17 cellular contexts compared by ENCODE assay signal in the genomic region with DNA sequence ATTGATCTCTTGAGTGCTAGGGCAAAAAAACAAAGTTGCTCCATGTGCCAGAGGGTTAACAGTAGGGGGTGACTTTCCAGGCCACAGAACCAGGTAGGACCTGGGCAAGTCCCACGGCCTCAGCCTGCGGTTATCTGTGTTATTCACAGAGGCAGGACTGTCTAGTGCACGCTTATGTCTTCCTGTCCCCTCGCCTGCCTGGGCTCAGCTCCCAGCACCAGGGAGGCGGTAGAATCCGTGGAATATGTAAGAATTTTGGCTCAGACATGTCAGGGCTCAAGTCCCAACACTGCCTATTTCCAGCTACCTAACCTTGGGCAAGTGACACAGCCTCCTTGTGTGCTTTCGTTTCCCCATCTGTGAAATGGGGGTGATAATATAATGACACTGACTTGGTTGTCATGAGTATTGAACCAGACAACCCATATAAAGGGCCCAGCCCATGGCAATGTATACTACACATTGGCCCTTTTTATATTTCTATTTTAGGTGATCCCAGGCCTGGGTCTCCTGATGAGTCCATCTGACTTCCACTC.
"Had no signal": no experiment of that assay in that cellular context is flagged by ENCODE, and none has a peak within 500 bp of the region (broad histone marks: within the 10 kb centered on the region; RNA-seq: fewer than 3 reads in every experiment).

No MANE protein-coding gene starts in this region.

- H2AFZ ChIP-seq: hepatocyte had no signal

- H3K36me3 ChIP-seq: brain microvascular endothelial cell, prostate gland, right lobe of liver, upper lobe of right lung had no signal

- H3K79me2 ChIP-seq: hepatocyte had no signal

- H3K27ac ChIP-seq: brain microvascular endothelial cell, hepatocyte, prostate gland, right lobe of liver, upper lobe of right lung had no signal

- DNase-seq: activated naive CD4-positive, alpha-beta T cell; activated naive CD8-positive, alpha-beta T cell treated with anti-CD3 and anti-CD28 coated beads, Interleukin-2, amount 10 ng/mL, durations not matched to agents 7 days and 5 days; activated T-cell treated with anti-CD3 and anti-CD28 coated beads for 4 hours; anterior cingulate cortex; brain microvascular endothelial cell; dermis blood vessel endothelial cell; erythroblast; islet precursor cell; left ventricle myocardium superior; nephron progenitor cell; right lobe of liver; stimulated activated CD4-positive, alpha-beta T cell treated with anti-CD3 and anti-CD28 coated beads, Interleukin-4, amount 100 ng/mL, for 4 hours; stimulated activated CD8-positive, alpha-beta memory T cell treated with anti-CD3 and anti-CD28 coated beads, Interleukin-4, amount 100 ng/mL, for 48 hours; upper lobe of right lung had no signal

- H3K27me3 ChIP-seq: brain microvascular endothelial cell, hepatocyte, right lobe of liver, upper lobe of right lung had no signal

- H3K9me3 ChIP-seq: prostate gland, right lobe of liver, upper lobe of right lung had no signal

- H3K4me3 ChIP-seq: hepatocyte, prostate gland, right lobe of liver, smooth muscle cell, upper lobe of right lung had no signal

- H3K4me1 ChIP-seq: prostate gland, right lobe of liver had no signal

- H3K4me2 ChIP-seq: hepatocyte, smooth muscle cell had no signal

- ATAC-seq: left ventricle myocardium superior, upper lobe of right lung had no signal
